In genomic region chr12:22904485-22904884, GRCh38 we compare ENCODE assay signal across 36 cellular contexts.
"Had no signal": no experiment of that assay in that cellular context is flagged by ENCODE, and none has a peak within 500 bp of the region (broad histone marks: within the 10 kb centered on the region; RNA-seq: fewer than 3 reads in every experiment).

No MANE protein-coding gene starts in this region.

- H3K4me3 Mint-ChIP-seq: activated B cell treated with CpG ODN at 0.5 μM for 24 hours; activated CD4-positive, alpha-beta memory T cell treated with anti-CD3 and anti-CD28 coated beads for 36 hours; activated CD4-positive, alpha-beta T cell treated with anti-CD3 and anti-CD28 coated beads, Interleukin-2, amount 10 ng/mL, durations not matched to agents 24 days and 14 days; activated CD8-positive, alpha-beta T cell treated with anti-CD3 and anti-CD28 coated beads for 36 hours; activated naive CD4-positive, alpha-beta T cell treated with anti-CD3 and anti-CD28 coated beads for 36 hours; activated naive CD8-positive, alpha-beta T cell treated with anti-CD3 and anti-CD28 coated beads for 36 hours; activated T-cell treated with anti-CD3 and anti-CD28 coated beads, Interleukin-2, amount 50 U/mL, for 4 hours; activated T-cell treated with anti-CD3 and anti-CD28 coated beads, Interleukin-2, amount 50 U/mL, for 72 hours; activated T-helper 1 cell treated with anti-CD3 and anti-CD28 coated beads, Interleukin-12 subunit alpha, Interleukin-12 subunit beta, Interleukin-2, Interleukin-4 antibody, amounts not matched to agents 30 ng/mL and 10 ng/mL and 1 ng/mL, durations not matched to agents 14 hours and 24 hours and 36 hours; activated T-helper 17 cell treated with anti-CD3 and anti-CD28 coated beads, Interleukin-2, amount 50 U/mL, for 72 hours; T-helper 1 cell treated with Interleukin-12 subunit alpha and Interleukin-12 subunit beta and Interleukin-4 antibody, amounts not matched to agents 30 μg/mL and 1 μg/mL, for 36 hours; T-helper 2 cell treated with Interferon-gamma antibody and Interleukin-4, amounts not matched to agents 5 μg/mL and 100 μg/mL, for 36 hours had no signal

- H3K27ac Mint-ChIP-seq: activated B cell treated with CpG ODN at 0.5 μM for 24 hours; activated CD4-positive, alpha-beta memory T cell treated with anti-CD3 and anti-CD28 coated beads for 36 hours; activated CD4-positive, alpha-beta T cell treated with anti-CD3 and anti-CD28 coated beads, Interleukin-2, amount 10 ng/mL, durations not matched to agents 24 days and 14 days; activated CD8-positive, alpha-beta T cell treated with anti-CD3 and anti-CD28 coated beads for 36 hours; activated naive CD4-positive, alpha-beta T cell treated with anti-CD3 and anti-CD28 coated beads for 36 hours; activated naive CD4-positive, alpha-beta T cell treated with anti-CD3 and anti-CD28 coated beads, Interleukin-2, amount 50 U/mL, for 72 hours; activated naive CD8-positive, alpha-beta T cell treated with anti-CD3 and anti-CD28 coated beads for 36 hours; activated T-cell treated with anti-CD3 and anti-CD28 coated beads, Interleukin-2, amount 50 U/mL, for 72 hours; activated T-helper 1 cell treated with anti-CD3 and anti-CD28 coated beads, Interleukin-12 subunit alpha, Interleukin-12 subunit beta, Interleukin-2, Interleukin-4 antibody, amounts not matched to agents 30 ng/mL and 10 ng/mL and 1 ng/mL, durations not matched to agents 14 hours and 24 hours and 36 hours; activated T-helper 17 cell treated with anti-CD3 and anti-CD28 coated beads, Interleukin-2, amount 50 U/mL, for 72 hours; T-helper 1 cell treated with Interleukin-12 subunit alpha and Interleukin-12 subunit beta and Interleukin-4 antibody, amounts not matched to agents 30 μg/mL and 1 μg/mL, for 36 hours; T-helper 2 cell treated with Interferon-gamma antibody and Interleukin-4, amounts not matched to agents 5 μg/mL and 100 μg/mL, for 36 hours had no signal

- H3K27me3 Mint-ChIP-seq: activated B cell treated with CpG ODN at 0.5 μM for 24 hours; activated CD4-positive, alpha-beta T cell treated with anti-CD3 and anti-CD28 coated beads, Interleukin-2, amount 10 ng/mL, durations not matched to agents 24 days and 14 days; activated CD8-positive, alpha-beta T cell treated with anti-CD3 and anti-CD28 coated beads for 36 hours; activated naive CD8-positive, alpha-beta T cell treated with anti-CD3 and anti-CD28 coated beads for 36 hours had no signal

- FAIRE-seq: astrocyte, TTC549 had no signal

- H3K4me1 ChIP-seq: adrenal gland, body of pancreas, breast epithelium had no signal

- H3K36me3 ChIP-seq: adrenal gland, brain microvascular endothelial cell, breast epithelium had no signal

- H3K27me3 ChIP-seq: adrenal gland, body of pancreas, brain microvascular endothelial cell, breast epithelium had no signal

- H3K36me3 Mint-ChIP-seq: activated CD4-positive, alpha-beta memory T cell treated with anti-CD3 and anti-CD28 coated beads for 36 hours; activated naive CD4-positive, alpha-beta T cell treated with anti-CD3 and anti-CD28 coated beads, Interleukin-2, amount 50 U/mL, for 72 hours; activated naive CD8-positive, alpha-beta T cell treated with anti-CD3 and anti-CD28 coated beads for 36 hours had no signal

- DNase-seq: activated B cell treated with CpG ODN at 0.5 μM for 24 hours; activated CD4-positive, alpha-beta memory T cell treated with anti-CD3 and anti-CD28 coated beads for 36 hours; activated CD4-positive, alpha-beta T cell treated with anti-CD3 and anti-CD28 coated beads for 4 hours; activated CD4-positive, alpha-beta T cell treated with anti-CD3 and anti-CD28 coated beads, Interleukin-2, amount 10 ng/mL, durations not matched to agents 24 days and 14 days; activated CD4-positive, alpha-beta T cell treated with anti-CD3 and anti-CD28 coated beads, Interleukin-2, amount 50 U/mL, for 1 hour; activated CD4-positive, alpha-beta T cell treated with anti-CD3 and anti-CD28 coated beads, Interleukin-2, amount 50 U/mL, for 4 hours; activated CD4-positive, CD25-positive, alpha-beta regulatory T cell treated with anti-CD3 and anti-CD28 coated beads, Interleukin-2, amount 50 U/mL, for 72 hours; activated CD8-positive, alpha-beta memory T cell treated with anti-CD3 and anti-CD28 coated beads, Interleukin-2, amount 50 U/mL, for 4 hours; activated CD8-positive, alpha-beta T cell treated with anti-CD3 and anti-CD28 coated beads for 36 hours; activated effector memory CD4-positive, alpha-beta T cell treated with anti-CD3 and anti-CD28 coated beads, Interleukin-2, amount 50 U/mL, for 16 hours; activated gamma-delta T cell treated with Interleukin-2 at 50 U/mL for 16 hours; activated naive CD4-positive, alpha-beta T cell; activated naive CD4-positive, alpha-beta T cell treated with anti-CD3 and anti-CD28 coated beads for 36 hours; activated naive CD4-positive, alpha-beta T cell treated with anti-CD3 and anti-CD28 coated beads, Interleukin-2, amount 50 U/mL, for 16 hours; activated naive CD8-positive, alpha-beta T cell treated with anti-CD3 and anti-CD28 coated beads for 36 hours; activated T-cell treated with anti-CD3 and anti-CD28 coated beads for 4 hours; activated T-cell treated with anti-CD3 and anti-CD28 coated beads, Interleukin-2, amount 50 U/mL, for 1 hour; activated T-cell treated with anti-CD3 and anti-CD28 coated beads, Interleukin-2, amount 50 U/mL, for 4 hours; activated T-cell treated with anti-CD3 and anti-CD28 coated beads, Interleukin-2, amount 50 U/mL, for 72 hours; adrenal gland; amniotic stem cell; aorta; body of pancreas; brain microvascular endothelial cell; central memory CD4-positive, alpha-beta T cell; T-helper 2 cell; T-helper 9 cell had no signal

- H3K27ac ChIP-seq: adrenal gland, body of pancreas, brain microvascular endothelial cell, breast epithelium, VCaP had no signal

- H3K4me3 ChIP-seq: adrenal gland, body of pancreas, breast epithelium had no signal

- H3K4me1 Mint-ChIP-seq: activated B cell treated with CpG ODN at 0.5 μM for 24 hours; activated CD4-positive, alpha-beta T cell treated with anti-CD3 and anti-CD28 coated beads, Interleukin-2, amount 10 ng/mL, durations not matched to agents 24 days and 14 days; activated naive CD8-positive, alpha-beta T cell treated with anti-CD3 and anti-CD28 coated beads for 36 hours; activated T-helper 17 cell treated with anti-CD3 and anti-CD28 coated beads, Interleukin-2, amount 50 U/mL, for 72 hours had no signal

- ATAC-seq: activated CD8-positive, alpha-beta T cell treated with anti-CD3 and anti-CD28 coated beads for 36 hours; activated naive CD4-positive, alpha-beta T cell treated with anti-CD3 and anti-CD28 coated beads, Interleukin-2, amount 50 U/mL, for 72 hours; activated T-cell treated with anti-CD3 and anti-CD28 coated beads, Interleukin-2, amount 50 U/mL, for 4 hours; activated T-cell treated with anti-CD3 and anti-CD28 coated beads, Interleukin-2, amount 50 U/mL, for 72 hours; activated T-helper 17 cell treated with anti-CD3 and anti-CD28 coated beads, Interleukin-2, amount 50 U/mL, for 72 hours; body of pancreas had no signal

- H3K9me3 ChIP-seq: adrenal gland, body of pancreas, breast epithelium had no signal

- H3K9me3 Mint-ChIP-seq: activated B cell treated with CpG ODN at 0.5 μM for 24 hours; activated CD4-positive, alpha-beta T cell treated with anti-CD3 and anti-CD28 coated beads, Interleukin-2, amount 10 ng/mL, durations not matched to agents 24 days and 14 days; activated CD8-positive, alpha-beta T cell treated with anti-CD3 and anti-CD28 coated beads for 36 hours; activated naive CD8-positive, alpha-beta T cell treated with anti-CD3 and anti-CD28 coated beads for 36 hours; activated T-helper 1 cell treated with anti-CD3 and anti-CD28 coated beads, Interleukin-12 subunit alpha, Interleukin-12 subunit beta, Interleukin-2, Interleukin-4 antibody, amounts not matched to agents 30 ng/mL and 10 ng/mL and 1 ng/mL, durations not matched to agents 14 hours and 24 hours and 36 hours; activated T-helper 17 cell treated with anti-CD3 and anti-CD28 coated beads, Interleukin-2, amount 50 U/mL, for 72 hours; T-helper 1 cell treated with Interleukin-12 subunit alpha and Interleukin-12 subunit beta and Interleukin-4 antibody, amounts not matched to agents 30 μg/mL and 1 μg/mL, for 36 hours; T-helper 2 cell treated with Interferon-gamma antibody and Interleukin-4, amounts not matched to agents 5 μg/mL and 100 μg/mL, for 36 hours had no signal
